In the genomic region with DNA sequence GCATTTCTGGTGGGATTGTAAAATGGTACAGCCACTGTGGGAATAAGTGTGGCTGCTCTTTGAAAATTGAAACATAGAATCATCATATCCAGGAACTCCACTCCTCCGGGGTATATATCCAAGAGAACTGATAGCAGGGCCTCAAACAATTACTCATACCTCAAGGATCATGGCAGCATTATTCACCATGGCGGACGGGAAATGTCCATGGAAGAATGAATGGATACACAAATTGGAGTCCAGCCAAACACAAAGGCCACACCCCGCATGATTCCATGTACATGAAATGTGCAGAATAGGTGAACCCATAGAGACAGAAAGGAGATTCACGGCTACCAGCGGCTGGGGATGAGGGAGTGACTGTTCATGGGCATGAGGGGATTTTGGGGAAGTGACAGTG, we compare ENCODE assay signal across 24 cellular contexts.
DNase-seq lines count a peak whose midpoint lies in the region; ATAC-seq, FAIRE-seq and TF ChIP-seq lines count a peak whose summit lies in the region.
"Had no signal": no experiment of that assay in that cellular context is flagged by ENCODE, and none has a peak within 500 bp of the region (broad histone marks: within the 10 kb centered on the region; RNA-seq: fewer than 3 reads in every experiment).

No MANE protein-coding gene starts in this region.

- ATAC-seq in HG03196 (IDR thresholded peaks at IDR 0.05; ENCODE audit: unreplicated experiment): no peak
- ATAC-seq: HCT116; naive thymus-derived CD8-positive, alpha-beta T cell; stimulated activated naive CD8-positive, alpha-beta T cell treated with anti-CD3 and anti-CD28 coated beads, Interleukin-15, Interleukin-2, amounts not matched to agents 100 U/mL and 50 U/mL, for 24 hours had no signal

- peak; percentile 35 for DNase-seq in NCI-H2029 (lab: John Stamatoyannopoulos, UW)
- no peak for DNase-seq in NCI-H2029 treated with DMSO at 0.1 percent for 48 hours (lab: John Stamatoyannopoulos, UW)
- DNase-seq in RKO (ENCODE audit: low spot score): peak; percentile 26
- DNase-seq in fibroblast of mammary gland (ENCODE audit: low read depth): peak; percentile 25
- DNase-seq in urothelium cell line (ENCODE audit: low spot score): peak; percentile 57
- DNase-seq in germinal center (ENCODE audit: low spot score): no peak
- no peak for DNase-seq in dedifferentiated amniotic fluid mesenchymal stem cell (ENCODE audit: extremely low spot score)
- DNase-seq: activated CD4-positive, alpha-beta T cell treated with anti-CD3 and anti-CD28 coated beads, Interleukin-2, amount 10 ng/mL, durations not matched to agents 24 days and 14 days; CD8-positive, alpha-beta memory T cell; DMS79 treated with DMSO at 0.1 percent for 48 hours; effector memory CD4-positive, alpha-beta T cell; glutamatergic neuron; MM.1S; naive thymus-derived CD8-positive, alpha-beta T cell; OCI-M1; SJCRH30; stimulated activated CD4-positive, alpha-beta T cell treated with anti-CD3 and anti-CD28 coated beads, Interleukin-12 subunit alpha, Interleukin-12 subunit beta, amount 100 ng/mL, for 4 hours; stimulated activated CD4-positive, alpha-beta T cell treated with anti-CD3 and anti-CD28 coated beads, Interleukin-4, amount 100 ng/mL, for 4 hours; stimulated activated naive CD8-positive, alpha-beta T cell treated with anti-CD3 and anti-CD28 coated beads, Interleukin-15, Interleukin-2, amounts not matched to agents 100 U/mL and 50 U/mL, for 24 hours had no signal

- FAIRE-seq in urothelium cell line (lab: Jason Lieb, UNC): peak; percentile 85
- FAIRE-seq: GM12891, pancreas had no signal

- H3K4me3 ChIP-seq in fibroblast of mammary gland (ENCODE audit: control insufficient read depth, low read depth, low read length): no peak overlapping the region
- H3K4me3 ChIP-seq: esophagus muscularis mucosa, pancreas, SJCRH30 had no signal

- no peak for TF ChIP-seq CTCF in fibroblast of mammary gland (conservative IDR thresholded peaks at IDR 0.05; ENCODE audit: control insufficient read depth, insufficient read depth, low read depth, low read length)

Comparison
In these comparisons a context has a peak if more than half of its experiments do, and no peak if none do; other contexts are left out.
1. DNase-seq: peak in NCI-H2029 (single experiment), RKO (single experiment), fibroblast of mammary gland (single experiment) and urothelium cell line (single experiment); none in NCI-H2029 treated with DMSO at 0.1 percent for 48 hours (single experiment), germinal center (single experiment) and dedifferentiated amniotic fluid mesenchymal stem cell (single experiment).